ENCODE assay signal across 27 cellular contexts in genomic region chr2:211599146-211599545, GRCh38.
"Had no signal": no experiment of that assay in that cellular context is flagged by ENCODE, and none has a peak within 500 bp of the region (broad histone marks: within the 10 kb centered on the region; RNA-seq: fewer than 3 reads in every experiment).

No MANE protein-coding gene starts in this region.

- H3K4me3 ChIP-seq: body of pancreas, gastrocnemius medialis, tibial artery had no signal

- H3K4me1 ChIP-seq: body of pancreas, gastrocnemius medialis, parathyroid adenoma, tibial artery had no signal

- H3K9ac ChIP-seq: parathyroid adenoma had no signal

- H3K4me3 Mint-ChIP-seq: activated CD4-positive, alpha-beta T cell treated with anti-CD3 and anti-CD28 coated beads for 36 hours; activated naive CD4-positive, alpha-beta T cell treated with anti-CD3 and anti-CD28 coated beads for 36 hours; activated naive CD8-positive, alpha-beta T cell treated with anti-CD3 and anti-CD28 coated beads, Interleukin-2, amount 10 ng/mL, durations not matched to agents 7 days and 5 days; dendritic cell treated with granulocyte-macrophage colony-stimulating factor and Interleukin-4, amounts not matched to agents 40 ng/mL and 50 ng/mL, for 4 days; nephron; stimulated activated effector memory CD8-positive, alpha-beta T cell treated with anti-CD3 and anti-CD28 coated beads, Interleukin-12 subunit alpha, Interleukin-12 subunit beta, amount 100 ng/mL, for 72 hours; stimulated activated naive CD8-positive, alpha-beta T cell treated with anti-CD3 and anti-CD28 coated beads, Interleukin-15, amount 100 ng/mL, for 72 hours; WTC11 had no signal

- ATAC-seq: activated CD4-positive, alpha-beta T cell treated with anti-CD3 and anti-CD28 coated beads for 36 hours; body of pancreas; esophagus mucosa; gastrocnemius medialis; left ventricle myocardium superior; sciatic nerve; stimulated activated effector memory CD8-positive, alpha-beta T cell treated with anti-CD3 and anti-CD28 coated beads, Interleukin-12 subunit alpha, Interleukin-12 subunit beta, amount 100 ng/mL, for 72 hours; stimulated activated naive CD8-positive, alpha-beta T cell treated with anti-CD3 and anti-CD28 coated beads, Interleukin-15, amount 100 ng/mL, for 72 hours; WTC11 had no signal

- H3K4me1 Mint-ChIP-seq: activated CD4-positive, alpha-beta T cell treated with anti-CD3 and anti-CD28 coated beads for 36 hours; activated naive CD8-positive, alpha-beta T cell treated with anti-CD3 and anti-CD28 coated beads, Interleukin-2, amount 10 ng/mL, durations not matched to agents 7 days and 5 days; stimulated activated effector memory CD8-positive, alpha-beta T cell treated with anti-CD3 and anti-CD28 coated beads, Interleukin-12 subunit alpha, Interleukin-12 subunit beta, amount 100 ng/mL, for 72 hours; stimulated activated naive CD8-positive, alpha-beta T cell treated with anti-CD3 and anti-CD28 coated beads, Interleukin-15, amount 100 ng/mL, for 72 hours had no signal

- H3K27ac Mint-ChIP-seq: activated CD4-positive, alpha-beta T cell treated with anti-CD3 and anti-CD28 coated beads for 36 hours; activated naive CD4-positive, alpha-beta T cell treated with anti-CD3 and anti-CD28 coated beads for 36 hours; activated naive CD8-positive, alpha-beta T cell treated with anti-CD3 and anti-CD28 coated beads, Interleukin-2, amount 10 ng/mL, durations not matched to agents 7 days and 5 days; dendritic cell treated with granulocyte-macrophage colony-stimulating factor and Interleukin-4, amounts not matched to agents 40 ng/mL and 50 ng/mL, for 4 days; nephron; stimulated activated effector memory CD8-positive, alpha-beta T cell treated with anti-CD3 and anti-CD28 coated beads, Interleukin-12 subunit alpha, Interleukin-12 subunit beta, amount 100 ng/mL, for 72 hours; stimulated activated naive CD8-positive, alpha-beta T cell treated with anti-CD3 and anti-CD28 coated beads, Interleukin-15, amount 100 ng/mL, for 72 hours; WTC11 had no signal

- H3K27ac ChIP-seq: body of pancreas, gastrocnemius medialis, parathyroid adenoma, tibial artery had no signal

- H3K27me3 Mint-ChIP-seq: activated CD4-positive, alpha-beta T cell treated with anti-CD3 and anti-CD28 coated beads for 36 hours; activated naive CD8-positive, alpha-beta T cell treated with anti-CD3 and anti-CD28 coated beads, Interleukin-2, amount 10 ng/mL, durations not matched to agents 7 days and 5 days; dendritic cell treated with granulocyte-macrophage colony-stimulating factor and Interleukin-4, amounts not matched to agents 40 ng/mL and 50 ng/mL, for 4 days; stimulated activated naive CD8-positive, alpha-beta T cell treated with anti-CD3 and anti-CD28 coated beads, Interleukin-15, amount 100 ng/mL, for 72 hours had no signal

- H3K9me3 ChIP-seq: body of pancreas, gastrocnemius medialis, tibial artery had no signal

- DNase-seq: activated CD4-positive, alpha-beta T cell treated with anti-CD3 and anti-CD28 coated beads for 36 hours; activated CD4-positive, alpha-beta T cell treated with anti-CD3 and anti-CD28 coated beads, Interleukin-2, amount 50 U/mL, for 4 hours; activated effector memory CD4-positive, alpha-beta T cell treated with Interleukin-2 at 50 U/mL for 16 hours; activated naive CD4-positive, alpha-beta T cell treated with anti-CD3 and anti-CD28 coated beads for 36 hours; activated naive CD8-positive, alpha-beta T cell treated with anti-CD3 and anti-CD28 coated beads, Interleukin-2, amount 10 ng/mL, durations not matched to agents 7 days and 5 days; activated T-cell treated with anti-CD3 and anti-CD28 coated beads, Interleukin-2, amount 50 U/mL, for 48 hours; body of pancreas; effector CD8-positive, alpha-beta T cell; gastrocnemius medialis; hippocampal formation; kidney glomerular epithelial cell; left ventricle myocardium superior; mammary epithelial cell; midbrain; nucleus accumbens; small intestine; stimulated activated CD4-positive, alpha-beta T cell treated with anti-CD3 and anti-CD28 coated beads, Interleukin-2, amount 100 ng/mL, for 24 hours; stimulated activated naive CD8-positive, alpha-beta T cell treated with anti-CD3 and anti-CD28 coated beads, Interleukin-15, amount 100 ng/mL, for 72 hours; T1000; tibial artery had no signal

- H3K27me3 ChIP-seq: body of pancreas, gastrocnemius medialis, tibial artery had no signal

- H3K36me3 ChIP-seq: gastrocnemius medialis, tibial artery had no signal

- H3K9me3 Mint-ChIP-seq: activated naive CD4-positive, alpha-beta T cell treated with anti-CD3 and anti-CD28 coated beads for 36 hours; activated naive CD8-positive, alpha-beta T cell treated with anti-CD3 and anti-CD28 coated beads, Interleukin-2, amount 10 ng/mL, durations not matched to agents 7 days and 5 days; WTC11 had no signal

- H3K36me3 Mint-ChIP-seq: activated naive CD8-positive, alpha-beta T cell treated with anti-CD3 and anti-CD28 coated beads, Interleukin-2, amount 10 ng/mL, durations not matched to agents 7 days and 5 days; stimulated activated effector memory CD8-positive, alpha-beta T cell treated with anti-CD3 and anti-CD28 coated beads, Interleukin-12 subunit alpha, Interleukin-12 subunit beta, amount 100 ng/mL, for 72 hours; WTC11 had no signal
